Comparison of ENCODE assay signal across 1 cellular context in genomic region chr20:39473533-39473932, GRCh38.
TF ChIP-seq lines count a peak whose summit lies in the region.

No MANE protein-coding gene starts in this region.

TF ChIP-seq in HepG2, 621 proteins besides CTCF, POLR2A, EP300 and RAD21 (continued from another document):
- no peak for TF ChIP-seq ZNF383 (CRISPR knock-in tag; IDR thresholded peaks at IDR 0.05; ENCODE audit: borderline replicate concordance)
- no peak for TF ChIP-seq ZNF614 (CRISPR knock-in tag; IDR thresholded peaks at IDR 0.05; ENCODE audit: borderline replicate concordance)
- TF ChIP-seq, protein P1, sequence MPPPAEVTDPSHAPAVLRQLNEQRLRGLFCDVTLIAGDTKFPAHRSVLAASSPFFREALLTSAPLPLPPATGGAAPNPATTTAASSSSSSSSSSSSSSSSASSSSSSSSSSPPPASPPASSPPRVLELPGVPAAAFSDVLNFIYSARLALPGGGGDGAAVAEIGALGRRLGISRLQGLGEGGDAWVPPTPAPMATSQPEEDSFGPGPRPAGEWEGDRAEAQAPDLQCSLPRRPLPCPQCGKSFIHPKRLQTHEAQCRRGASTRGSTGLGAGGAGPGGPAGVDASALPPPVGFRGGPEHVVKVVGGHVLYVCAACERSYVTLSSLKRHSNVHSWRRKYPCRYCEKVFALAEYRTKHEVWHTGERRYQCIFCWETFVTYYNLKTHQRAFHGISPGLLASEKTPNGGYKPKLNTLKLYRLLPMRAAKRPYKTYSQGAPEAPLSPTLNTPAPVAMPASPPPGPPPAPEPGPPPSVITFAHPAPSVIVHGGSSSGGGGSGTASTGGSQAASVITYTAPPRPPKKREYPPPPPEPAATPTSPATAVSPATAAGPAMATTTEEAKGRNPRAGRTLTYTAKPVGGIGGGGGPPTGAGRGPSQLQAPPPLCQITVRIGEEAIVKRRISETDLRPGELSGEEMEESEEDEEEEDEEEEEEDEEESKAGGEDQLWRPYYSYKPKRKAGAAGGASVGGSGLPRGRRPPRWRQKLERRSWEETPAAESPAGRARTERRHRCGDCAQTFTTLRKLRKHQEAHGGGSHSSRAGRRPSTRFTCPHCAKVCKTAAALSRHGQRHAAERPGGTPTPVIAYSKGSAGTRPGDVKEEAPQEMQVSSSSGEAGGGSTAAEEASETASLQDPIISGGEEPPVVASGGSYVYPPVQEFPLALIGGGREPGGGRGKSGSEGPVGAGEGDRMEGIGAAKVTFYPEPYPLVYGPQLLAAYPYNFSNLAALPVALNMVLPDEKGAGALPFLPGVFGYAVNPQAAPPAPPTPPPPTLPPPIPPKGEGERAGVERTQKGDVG (CRISPR knock-in tag; IDR thresholded peaks at IDR 0.05; ENCODE audit: borderline replicate concordance): no peak
- TF ChIP-seq PRMT3 (CRISPR knock-in tag; IDR thresholded peaks at IDR 0.05; ENCODE audit: borderline replicate concordance, low read depth): no peak
- no peak for TF ChIP-seq RORA (CRISPR knock-in tag; IDR thresholded peaks at IDR 0.05)
- TF ChIP-seq, protein P2, sequence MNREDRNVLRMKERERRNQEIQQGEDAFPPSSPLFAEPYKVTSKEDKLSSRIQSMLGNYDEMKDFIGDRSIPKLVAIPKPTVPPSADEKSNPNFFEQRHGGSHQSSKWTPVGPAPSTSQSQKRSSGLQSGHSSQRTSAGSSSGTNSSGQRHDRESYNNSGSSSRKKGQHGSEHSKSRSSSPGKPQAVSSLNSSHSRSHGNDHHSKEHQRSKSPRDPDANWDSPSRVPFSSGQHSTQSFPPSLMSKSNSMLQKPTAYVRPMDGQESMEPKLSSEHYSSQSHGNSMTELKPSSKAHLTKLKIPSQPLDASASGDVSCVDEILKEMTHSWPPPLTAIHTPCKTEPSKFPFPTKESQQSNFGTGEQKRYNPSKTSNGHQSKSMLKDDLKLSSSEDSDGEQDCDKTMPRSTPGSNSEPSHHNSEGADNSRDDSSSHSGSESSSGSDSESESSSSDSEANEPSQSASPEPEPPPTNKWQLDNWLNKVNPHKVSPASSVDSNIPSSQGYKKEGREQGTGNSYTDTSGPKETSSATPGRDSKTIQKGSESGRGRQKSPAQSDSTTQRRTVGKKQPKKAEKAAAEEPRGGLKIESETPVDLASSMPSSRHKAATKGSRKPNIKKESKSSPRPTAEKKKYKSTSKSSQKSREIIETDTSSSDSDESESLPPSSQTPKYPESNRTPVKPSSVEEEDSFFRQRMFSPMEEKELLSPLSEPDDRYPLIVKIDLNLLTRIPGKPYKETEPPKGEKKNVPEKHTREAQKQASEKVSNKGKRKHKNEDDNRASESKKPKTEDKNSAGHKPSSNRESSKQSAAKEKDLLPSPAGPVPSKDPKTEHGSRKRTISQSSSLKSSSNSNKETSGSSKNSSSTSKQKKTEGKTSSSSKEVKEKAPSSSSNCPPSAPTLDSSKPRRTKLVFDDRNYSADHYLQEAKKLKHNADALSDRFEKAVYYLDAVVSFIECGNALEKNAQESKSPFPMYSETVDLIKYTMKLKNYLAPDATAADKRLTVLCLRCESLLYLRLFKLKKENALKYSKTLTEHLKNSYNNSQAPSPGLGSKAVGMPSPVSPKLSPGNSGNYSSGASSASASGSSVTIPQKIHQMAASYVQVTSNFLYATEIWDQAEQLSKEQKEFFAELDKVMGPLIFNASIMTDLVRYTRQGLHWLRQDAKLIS (CRISPR knock-in tag; IDR thresholded peaks at IDR 0.05): no peak
- no peak for TF ChIP-seq ZNF10 (CRISPR knock-in tag; IDR thresholded peaks at IDR 0.05; ENCODE audit: borderline replicate concordance, low read depth)
- TF ChIP-seq ZNF34 (CRISPR knock-in tag; IDR thresholded peaks at IDR 0.05; ENCODE audit: borderline replicate concordance): no peak
TF ChIP-seq in HepG2: peak in this region for 0.
